In genomic region chr11:46361283-46362145, GRCh38 we compare ENCODE assay signal across 9 cellular contexts. TPM values are rescaled to one million over a fixed set of nuclear protein-coding genes. Genes with fewer than 3 reads are reported as not detected.
DNase-seq lines count a peak whose midpoint lies in the region; ATAC-seq and TF ChIP-seq lines count a peak whose summit lies in the region.
"Had no signal": no experiment of that assay in that cellular context is flagged by ENCODE, and none has a peak within 500 bp of the region (broad histone marks: within the 10 kb centered on the region; RNA-seq: fewer than 3 reads in every experiment).

No MANE protein-coding gene starts in this region.

- H3K4me1 ChIP-seq in Panc1 (ENCODE audit: control insufficient read depth, insufficient read depth, low read length) (peaks cover 67% of the 10 kb centered on the region), right atrium auricular region (peaks cover 5 to 76% of the 10 kb centered on the region in 2 donors), skeletal muscle tissue (ENCODE audit: control insufficient read depth in 3 of 3, insufficient read depth in 3 of 3, low read length in 3 of 3) (peaks cover 49 to 64% (median 59%) of the 10 kb centered on the region in 3 donors)

- DNase-seq in NCI-H1417 (lab: John Stamatoyannopoulos, UW), result peak in 2 of 3 experiments; percentile 79 to 89
- no peak for DNase-seq in NCI-H1417 treated with DMSO at 0.1 percent for 48 hours (lab: John Stamatoyannopoulos, UW)
- no peak for DNase-seq in Panc1 (ENCODE audit: low read depth, low spot score)
- peak; percentile 81 for DNase-seq in activated naive CD4-positive, alpha-beta T cell treated with anti-CD3 and anti-CD28 coated beads, Interleukin-2, amount 10 ng/mL, durations not matched to agents 7 days and 5 days
- DNase-seq in right atrium auricular region (ENCODE audit: low spot score), result peak; percentile 80
- no peak for DNase-seq in amniotic stem cell (lab: John Stamatoyannopoulos, UW)

- no TSS peak for BruUV-seq in Panc1 (replicated peaks; lab: Mats Ljungman, UMichigan)

- POLR2A ChIA-PET in Panc1 (lab: Charles Lee), result no interaction called here

- intact Hi-C loops in Panc1 (cut with micrococcal nuclease; ENCODE audit: unreplicated experiment), result no loop called here

- H3K27me3 Mint-ChIP-seq in activated naive CD4-positive, alpha-beta T cell treated with anti-CD3 and anti-CD28 coated beads, Interleukin-2, amount 10 ng/mL, durations not matched to agents 7 days and 5 days, result no peaks in the 10 kb centered on the region

- in situ Hi-C loops in Panc1 (cut with HindIII; ENCODE audit: low pct_unique_long_range_greater_than_20kb, low sequenced_read_pairs), result no loop called here

- no peaks in the 10 kb centered on the region for H3K9me3 Mint-ChIP-seq in activated naive CD4-positive, alpha-beta T cell treated with anti-CD3 and anti-CD28 coated beads, Interleukin-2, amount 10 ng/mL, durations not matched to agents 7 days and 5 days

- H3K4me3 Mint-ChIP-seq in activated naive CD4-positive, alpha-beta T cell treated with anti-CD3 and anti-CD28 coated beads, Interleukin-2, amount 10 ng/mL, durations not matched to agents 7 days and 5 days, result peak overlapping the region; percentile 73

- TF ChIP-seq CTCF in Panc1 (IDR thresholded peaks at IDR 0.05) (no peak), right atrium auricular region (IDR thresholded peaks at IDR 0.05) (no peak)

- H3K27ac Mint-ChIP-seq in activated naive CD4-positive, alpha-beta T cell treated with anti-CD3 and anti-CD28 coated beads, Interleukin-2, amount 10 ng/mL, durations not matched to agents 7 days and 5 days, result peak overlapping the region; percentile 89

- H3K9me3 ChIP-seq in Panc1 (ENCODE audit: control insufficient read depth, insufficient read depth, low read depth, low read length) (no peaks in the 10 kb centered on the region), right atrium auricular region (no peaks in the 10 kb centered on the region), skeletal muscle tissue (ENCODE audit: control insufficient read depth in 3 of 3, low read length in 3 of 3) (no peaks in the 10 kb centered on the region)

- peak; percentile 80 for ATAC-seq in HG03095 (IDR thresholded peaks at IDR 0.05; ENCODE audit: unreplicated experiment)
- peak; percentile 61 for ATAC-seq in Panc1

- peaks cover 10% of the 10 kb centered on the region for H3K36me3 Mint-ChIP-seq in activated naive CD4-positive, alpha-beta T cell treated with anti-CD3 and anti-CD28 coated beads, Interleukin-2, amount 10 ng/mL, durations not matched to agents 7 days and 5 days

- peak overlapping the region; percentile 96 to 100 (median 98) for H3K9ac ChIP-seq in skeletal muscle tissue (ENCODE audit: low read depth in 1 of 3, low read length in 3 of 3)

- peaks cover 56% of the 10 kb centered on the region for H3K4me1 Mint-ChIP-seq in activated naive CD4-positive, alpha-beta T cell treated with anti-CD3 and anti-CD28 coated beads, Interleukin-2, amount 10 ng/mL, durations not matched to agents 7 days and 5 days

- H3K36me3 ChIP-seq in Panc1 (ENCODE audit: control insufficient read depth, insufficient read depth, low read length) (no peaks in the 10 kb centered on the region; the same call in 1 of the 2 replicates), right atrium auricular region (no peaks in the 10 kb centered on the region), skeletal muscle tissue (ENCODE audit: control insufficient read depth in 3 of 3, insufficient read depth in 3 of 3, low read length in 3 of 3) (peaks cover 0 to 18% (median 5%) of the 10 kb centered on the region in 3 donors)

- H3K27me3 ChIP-seq in Panc1 (ENCODE audit: control insufficient read depth, insufficient read depth, low read length) (no peaks in the 10 kb centered on the region), right atrium auricular region (no peaks in the 10 kb centered on the region), skeletal muscle tissue (ENCODE audit: control insufficient read depth in 3 of 3, insufficient read depth in 3 of 3, low read length in 3 of 3) (no peaks in the 10 kb centered on the region)

- H3K27ac ChIP-seq in Panc1 (ENCODE audit: low read length) (peak overlapping the region; percentile 95), right atrium auricular region (peak overlapping the region; percentile 88 to 90), skeletal muscle tissue (ENCODE audit: low read depth, low read length) (peak overlapping the region; percentile 98)

- CTCF ChIA-PET in Panc1 (lab: Charles Lee), result interaction anchor here (0.7 to 1.2 kb wide), 4 partner anchors 7 to 122 kb away, joined by 3 to 8 read pairs (median 3); no protein-coding TSS in a partner anchor
- CTCF ChIA-PET in activated naive CD4-positive, alpha-beta T cell treated with anti-CD3 and anti-CD28 coated beads, Interleukin-2, amount 10 ng/mL, durations not matched to agents 7 days and 5 days (lab: Charles Lee), result interaction anchor here (1.0 to 11.2 kb wide), 4 partner anchors 10 to 194 kb away, joined by 3 to 255 read pairs (median 5); no protein-coding TSS in a partner anchor

- H3K4me3 ChIP-seq in Panc1 (ENCODE audit: low read depth in 2 of 2, low read length in 2 of 2) (peak overlapping the region; percentile 9 to 37; a peak in 2 of 4 replicates), right atrium auricular region (peak overlapping the region; percentile 38 to 52), skeletal muscle tissue (ENCODE audit: low read length in 3 of 3) (peak overlapping the region; percentile 73 to 93 (median 79))

RNA-seq across cellular contexts. Expression of gene DGKZ, which starts 14.3 kb away (rescaled TPM):
- total RNA-seq in Panc1 (2021; ENCODE audit: unreplicated experiment), result 104 TPM
- 172 TPM for polyA plus RNA-seq in Panc1 (2012; ENCODE audit: insufficient read length)
- total RNA-seq in right atrium auricular region, result 100 to 1,000 TPM in 1 of 2 donors, 10 to 100 TPM in 1; 91.7 to 116 TPM
- total RNA-seq in skeletal muscle tissue, result 22.4 TPM

RNA-seq across cellular contexts. Expression of gene MDK, which starts 20.0 kb away (rescaled TPM):
- total RNA-seq in Panc1 (2021; ENCODE audit: unreplicated experiment) (252 TPM), right atrium auricular region (10 to 100 TPM; 11.9 to 26.4 TPM), skeletal muscle tissue (28.2 TPM)
- polyA plus RNA-seq in Panc1 (2012; ENCODE audit: insufficient read length), result 741 TPM

RNA-seq across cellular contexts. Expression of gene CHRM4, which starts 30.1 kb away (rescaled TPM):
- 3.1 TPM for total RNA-seq in Panc1 (2021; ENCODE audit: unreplicated experiment)
- polyA plus RNA-seq in Panc1 (2012; ENCODE audit: insufficient read length), result 3.1 TPM
- under 1 TPM in 1 of 2 donors, not detected in 1; 0.28 TPM for total RNA-seq in right atrium auricular region
- total RNA-seq in skeletal muscle tissue, result not detected
- total RNA-seq: epithelial cell of proximal tubule had no signal

Comparison
In these comparisons a context has a peak if more than half of its experiments do, and no peak if none do; other contexts are left out.
1. DNase-seq: peak in NCI-H1417 (2 of 3), activated naive CD4-positive, alpha-beta T cell treated with anti-CD3 and anti-CD28 coated beads, Interleukin-2, amount 10 ng/mL, durations not matched to agents 7 days and 5 days (single experiment) and right atrium auricular region (single experiment); none in NCI-H1417 treated with DMSO at 0.1 percent for 48 hours (single experiment), Panc1 (single experiment) and amniotic stem cell (single experiment).
2. H3K4me3 ChIP-seq: peak in every context shown above with its lines; median percentile 79 in skeletal muscle tissue; 45 in right atrium auricular region; 23 in Panc1.
3. Peak in every context shown above with its lines, with median percentiles within 50 percentile points of each other: H3K27ac ChIP-seq.